Comparison of ENCODE assay signal across 5 cellular contexts in genomic region chr19:32749361-32749760, GRCh38. TPM values are rescaled to one million over a fixed set of nuclear protein-coding genes. Genes with fewer than 3 reads are reported as not detected.
"Had no signal": no experiment of that assay in that cellular context is flagged by ENCODE, and none has a peak within 500 bp of the region (broad histone marks: within the 10 kb centered on the region; RNA-seq: fewer than 3 reads in every experiment).

No MANE protein-coding gene starts in this region.

- H3K27ac ChIP-seq: HL-60 had no signal

- DNase-seq: IMR-90, KBM-7 had no signal

- H3K4me3 ChIP-seq: K562 had no signal

RNA-seq across cellular contexts. Expression of gene TDRD12, which starts 29.8 kb away (rescaled TPM):
- total RNA-seq: K562 had no signal
- polyA plus RNA-seq: IgD-negative memory B cell had no signal
